Comparison of ENCODE assay signal across 1 cellular context in the genomic region with DNA sequence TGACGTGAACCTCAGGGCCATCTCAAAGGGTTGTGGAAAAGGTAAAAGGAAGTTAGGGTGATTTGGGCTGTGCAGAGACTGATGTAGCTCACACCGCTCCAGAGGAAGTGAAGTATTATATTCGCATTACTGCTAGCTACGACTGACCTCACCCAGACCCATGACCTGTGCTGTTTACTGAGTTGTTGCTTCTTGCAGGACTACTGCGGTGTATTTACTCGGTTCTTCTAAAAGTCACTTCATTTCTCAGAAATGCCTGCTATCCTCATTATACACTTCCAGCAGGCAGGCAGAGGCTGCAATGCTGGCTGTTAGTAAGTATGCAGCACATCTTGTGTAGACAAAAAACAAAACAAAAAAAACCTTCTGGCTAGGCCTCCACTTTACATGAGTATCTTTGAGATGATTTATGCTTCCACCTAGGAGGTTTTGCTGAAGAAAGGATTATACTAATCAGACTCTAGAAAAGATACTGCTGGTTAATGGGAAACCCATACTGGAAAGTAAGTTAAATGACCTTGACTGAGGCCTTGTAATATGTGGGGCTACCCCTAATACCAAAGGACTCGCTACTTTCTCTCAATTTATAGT.
TF ChIP-seq lines count a peak whose summit lies in the region.

No MANE protein-coding gene starts in this region.

TF ChIP-seq in HepG2, 621 proteins besides CTCF, POLR2A, EP300 and RAD21:
- no peak for TF ChIP-seq THAP11 (CRISPR knock-in tag; IDR thresholded peaks at IDR 0.05)
- no peak for TF ChIP-seq ELF1 (CRISPR knock-in tag; IDR thresholded peaks at IDR 0.05)
- TF ChIP-seq, protein P1, sequence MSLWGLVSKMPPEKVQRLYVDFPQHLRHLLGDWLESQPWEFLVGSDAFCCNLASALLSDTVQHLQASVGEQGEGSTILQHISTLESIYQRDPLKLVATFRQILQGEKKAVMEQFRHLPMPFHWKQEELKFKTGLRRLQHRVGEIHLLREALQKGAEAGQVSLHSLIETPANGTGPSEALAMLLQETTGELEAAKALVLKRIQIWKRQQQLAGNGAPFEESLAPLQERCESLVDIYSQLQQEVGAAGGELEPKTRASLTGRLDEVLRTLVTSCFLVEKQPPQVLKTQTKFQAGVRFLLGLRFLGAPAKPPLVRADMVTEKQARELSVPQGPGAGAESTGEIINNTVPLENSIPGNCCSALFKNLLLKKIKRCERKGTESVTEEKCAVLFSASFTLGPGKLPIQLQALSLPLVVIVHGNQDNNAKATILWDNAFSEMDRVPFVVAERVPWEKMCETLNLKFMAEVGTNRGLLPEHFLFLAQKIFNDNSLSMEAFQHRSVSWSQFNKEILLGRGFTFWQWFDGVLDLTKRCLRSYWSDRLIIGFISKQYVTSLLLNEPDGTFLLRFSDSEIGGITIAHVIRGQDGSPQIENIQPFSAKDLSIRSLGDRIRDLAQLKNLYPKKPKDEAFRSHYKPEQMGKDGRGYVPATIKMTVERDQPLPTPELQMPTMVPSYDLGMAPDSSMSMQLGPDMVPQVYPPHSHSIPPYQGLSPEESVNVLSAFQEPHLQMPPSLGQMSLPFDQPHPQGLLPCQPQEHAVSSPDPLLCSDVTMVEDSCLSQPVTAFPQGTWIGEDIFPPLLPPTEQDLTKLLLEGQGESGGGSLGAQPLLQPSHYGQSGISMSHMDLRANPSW (CRISPR knock-in tag; IDR thresholded peaks at IDR 0.05; ENCODE audit: borderline replicate concordance): no peak
- no peak for TF ChIP-seq U2AF2 (IDR thresholded peaks at IDR 0.05; ENCODE audit: low read depth, low read length)
- no peak for TF ChIP-seq ZNF501 (CRISPR knock-in tag; IDR thresholded peaks at IDR 0.05)
- TF ChIP-seq ZNF225 (CRISPR knock-in tag; IDR thresholded peaks at IDR 0.05): no peak
- no peak for TF ChIP-seq NCOA2 (CRISPR knock-in tag; IDR thresholded peaks at IDR 0.05)
- TF ChIP-seq, protein P2, sequence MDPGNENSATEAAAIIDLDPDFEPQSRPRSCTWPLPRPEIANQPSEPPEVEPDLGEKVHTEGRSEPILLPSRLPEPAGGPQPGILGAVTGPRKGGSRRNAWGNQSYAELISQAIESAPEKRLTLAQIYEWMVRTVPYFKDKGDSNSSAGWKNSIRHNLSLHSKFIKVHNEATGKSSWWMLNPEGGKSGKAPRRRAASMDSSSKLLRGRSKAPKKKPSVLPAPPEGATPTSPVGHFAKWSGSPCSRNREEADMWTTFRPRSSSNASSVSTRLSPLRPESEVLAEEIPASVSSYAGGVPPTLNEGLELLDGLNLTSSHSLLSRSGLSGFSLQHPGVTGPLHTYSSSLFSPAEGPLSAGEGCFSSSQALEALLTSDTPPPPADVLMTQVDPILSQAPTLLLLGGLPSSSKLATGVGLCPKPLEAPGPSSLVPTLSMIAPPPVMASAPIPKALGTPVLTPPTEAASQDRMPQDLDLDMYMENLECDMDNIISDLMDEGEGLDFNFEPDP (CRISPR knock-in tag; conservative IDR thresholded peaks at IDR 0.05): no peak
- no peak for TF ChIP-seq ZNF772 (CRISPR knock-in tag; IDR thresholded peaks at IDR 0.05)
- TF ChIP-seq TGIF2 (CRISPR knock-in tag; IDR thresholded peaks at IDR 0.05): no peak
- TF ChIP-seq TCF7L2 (IDR thresholded peaks at IDR 0.05; ENCODE audit: low read depth, low read length): no peak
- TF ChIP-seq SMC3 (IDR thresholded peaks at IDR 0.05; ENCODE audit: low read length): no peak
- no peak for TF ChIP-seq ARNT (IDR thresholded peaks at IDR 0.05)
